15 cellular contexts compared by ENCODE assay signal in the genomic region with DNA sequence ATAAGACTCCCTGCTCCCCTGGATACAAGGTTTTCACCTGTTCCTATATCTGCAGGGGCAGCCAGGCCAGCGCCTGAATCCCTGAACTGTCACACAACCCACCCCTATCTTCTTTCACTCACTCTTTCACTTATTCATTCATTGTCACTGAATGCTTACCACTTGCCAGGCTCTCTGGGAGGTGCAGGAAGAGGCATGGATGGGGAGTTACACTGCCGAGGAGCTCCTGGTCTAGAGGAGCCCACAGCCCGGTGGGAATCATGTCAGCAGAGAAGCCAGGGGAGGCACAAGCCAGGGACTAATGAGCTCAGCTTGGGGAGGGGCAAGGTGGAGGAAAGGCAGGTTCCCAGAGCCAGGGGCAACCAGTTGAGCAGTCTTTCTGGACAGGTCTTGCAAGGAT.
DNase-seq lines count a peak whose midpoint lies in the region; ATAC-seq and TF ChIP-seq lines count a peak whose summit lies in the region.
"Had no signal": no experiment of that assay in that cellular context is flagged by ENCODE, and none has a peak within 500 bp of the region (broad histone marks: within the 10 kb centered on the region; RNA-seq: fewer than 3 reads in every experiment).

No MANE protein-coding gene starts in this region.

- H3K36me3 ChIP-seq in HEK293 (ENCODE audit: control insufficient read depth in 2 of 2, insufficient read depth in 1 of 2, low read length in 2 of 2) = no peaks in the 10 kb centered on the region
- no peaks in the 10 kb centered on the region for H3K36me3 ChIP-seq in hepatocyte (replicated peaks; ENCODE audit: insufficient read depth, low read depth)
- H3K36me3 ChIP-seq in sigmoid colon = no peaks in the 10 kb centered on the region

- peak; percentile 27 for DNase-seq in CD14-positive monocyte (ENCODE audit: low spot score)
- DNase-seq in hepatocyte (ENCODE audit: low spot score) = no peak
- peak; percentile 25 for DNase-seq in sigmoid colon
- DNase-seq in SK-N-DZ (ENCODE audit: low spot score) = no peak
- DNase-seq: CD4-positive, alpha-beta memory T cell; HFFc6; IMR-90; Karpas-422; NCI-H1105; NCI-H1694 treated with DMSO at 0.1 percent for 48 hours; NCI-H2107; NK-92 treated with Interleukin-12 subunit alpha and Interleukin-12 subunit beta, amount 100 ng/mL, for 24 hours had no signal

- H3K4me1 Mint-ChIP-seq in CD14-positive monocyte = no peaks in the 10 kb centered on the region
- H3K4me1 Mint-ChIP-seq: CD4-positive, alpha-beta memory T cell had no signal

- H3K27me3 ChIP-seq in hepatocyte = no peaks in the 10 kb centered on the region
- H3K27me3 ChIP-seq in sigmoid colon = no peaks in the 10 kb centered on the region

- H4K20me1 ChIP-seq in hepatocyte (ENCODE audit: insufficient read depth, poor library complexity, severe bottlenecking) = no peaks in the 10 kb centered on the region

- no peak for ATAC-seq in HG03565 (IDR thresholded peaks at IDR 0.05; ENCODE audit: unreplicated experiment)
- no peak for ATAC-seq in GM21576 (IDR thresholded peaks at IDR 0.05; ENCODE audit: unreplicated experiment)

- H2AFZ ChIP-seq in hepatocyte = no peak overlapping the region

- H3K4me1 ChIP-seq in HEK293 (ENCODE audit: control insufficient read depth, insufficient read depth, low read length) = no peaks in the 10 kb centered on the region
- H3K4me1 ChIP-seq in hepatocyte (ENCODE audit: insufficient read depth) = peaks cover 24% of the 10 kb centered on the region
- H3K4me1 ChIP-seq in sigmoid colon = no peaks in the 10 kb centered on the region

- H3K36me3 Mint-ChIP-seq in CD14-positive monocyte = no peaks in the 10 kb centered on the region
- H3K36me3 Mint-ChIP-seq: CD4-positive, alpha-beta memory T cell had no signal

- H3K27ac Mint-ChIP-seq in CD14-positive monocyte = no peak overlapping the region
- H3K27ac Mint-ChIP-seq: CD4-positive, alpha-beta memory T cell; HFFc6 had no signal

- no peaks in the 10 kb centered on the region for H3K79me2 ChIP-seq in hepatocyte

- intact Hi-C loops in CD14-positive monocyte (cut with micrococcal nuclease) = no loop called here
- intact Hi-C loops in sigmoid colon (cut with DNase I) = no loop called here

- H3K9me3 Mint-ChIP-seq in CD14-positive monocyte = peaks cover 0 to 3% (median 0%) of the 10 kb centered on the region in 7 donors

- CTCF ChIA-PET in HEK293 (lab: Yijun Ruan, JAX) = no interaction called here

- no peak overlapping the region for H3K27ac ChIP-seq in HEK293 (ENCODE audit: extremely low read depth, low read depth, low read length)
- peak overlapping the region; percentile 31 for H3K27ac ChIP-seq in hepatocyte
- no peak overlapping the region for H3K27ac ChIP-seq in sigmoid colon

- H3K9me3 ChIP-seq in HEK293 (ENCODE audit: control insufficient read depth, insufficient read depth, low read depth, low read length) = no peaks in the 10 kb centered on the region
- H3K9me3 ChIP-seq in hepatocyte (ENCODE audit: low read depth) = no peaks in the 10 kb centered on the region
- H3K9me3 ChIP-seq in sigmoid colon = no peaks in the 10 kb centered on the region

- no peak for TF ChIP-seq CTCF in CD14-positive monocyte (IDR thresholded peaks at IDR 0.05)
- TF ChIP-seq CTCF in HEK293 (tag by site-specific recombination; IDR thresholded peaks at IDR 0.05) = no peak
- no peak for TF ChIP-seq CTCF in hepatocyte (IDR thresholded peaks at IDR 0.05; ENCODE audit: poor library complexity)
- TF ChIP-seq CTCF in sigmoid colon (IDR thresholded peaks at IDR 0.05) = no peak

- no peak overlapping the region for H3K4me3 ChIP-seq in HEK293 (ENCODE audit: low read depth, low read length)
- H3K4me3 ChIP-seq in hepatocyte = no peak overlapping the region
- no peak overlapping the region for H3K4me3 ChIP-seq in sigmoid colon

- no peaks in the 10 kb centered on the region for H3K9me2 ChIP-seq in hepatocyte (replicated peaks; ENCODE audit: insufficient read depth)

- H3K4me3 Mint-ChIP-seq in CD14-positive monocyte = no peak overlapping the region
- H3K4me3 Mint-ChIP-seq: CD4-positive, alpha-beta memory T cell; HFFc6 had no signal

- peaks cover 7 to 15% (median 10%) of the 10 kb centered on the region in 3 donors for H3K27me3 Mint-ChIP-seq in CD14-positive monocyte (ENCODE audit: low read depth in 3 of 3)

- no peak for TF ChIP-seq POLR2A in sigmoid colon (IDR thresholded peaks at IDR 0.05)

- no peak overlapping the region for H3K4me2 ChIP-seq in hepatocyte

- WGBS in hepatocyte (ENCODE audit: low lambda C conversion rate, missing lambda C conversion rate) = 74% methylated on average over 3 of the region's 3 CpGs
- WGBS in sigmoid colon, 2 donors = 88 to 89% methylated on average over 3 of the region's 3 CpGs

- no peak for TF ChIP-seq EP300 in sigmoid colon (IDR thresholded peaks at IDR 0.05)

- POLR2A ChIA-PET in HEK293 (lab: Yijun Ruan, JAX) = interaction anchor here (0.7 kb wide), 1 partner anchor 249 kb away, joined by 4 read pairs; no protein-coding TSS in a partner anchor

TF ChIP-seq in HEK293, 187 proteins besides CTCF, POLR2A, EP300 and RAD21:
- TF ChIP-seq PRDM6 (tag by site-specific recombination; IDR thresholded peaks at IDR 0.05) = no peak
- TF ChIP-seq ZNF157 (tag by site-specific recombination; IDR thresholded peaks at IDR 0.05) = no peak
- TF ChIP-seq WT1 (tag by site-specific recombination; IDR thresholded peaks at IDR 0.05) = no peak
- TF ChIP-seq ZNF302 (tag by site-specific recombination; IDR thresholded peaks at IDR 0.05; ENCODE audit: low read depth) = no peak
- peak; percentile 40 for TF ChIP-seq ZIC2 (tag by site-specific recombination; IDR thresholded peaks at IDR 0.05)
- peak; percentile 76 for TF ChIP-seq GLIS1 (tag by site-specific recombination; IDR thresholded peaks at IDR 0.05)
- TF ChIP-seq, protein P1, sequence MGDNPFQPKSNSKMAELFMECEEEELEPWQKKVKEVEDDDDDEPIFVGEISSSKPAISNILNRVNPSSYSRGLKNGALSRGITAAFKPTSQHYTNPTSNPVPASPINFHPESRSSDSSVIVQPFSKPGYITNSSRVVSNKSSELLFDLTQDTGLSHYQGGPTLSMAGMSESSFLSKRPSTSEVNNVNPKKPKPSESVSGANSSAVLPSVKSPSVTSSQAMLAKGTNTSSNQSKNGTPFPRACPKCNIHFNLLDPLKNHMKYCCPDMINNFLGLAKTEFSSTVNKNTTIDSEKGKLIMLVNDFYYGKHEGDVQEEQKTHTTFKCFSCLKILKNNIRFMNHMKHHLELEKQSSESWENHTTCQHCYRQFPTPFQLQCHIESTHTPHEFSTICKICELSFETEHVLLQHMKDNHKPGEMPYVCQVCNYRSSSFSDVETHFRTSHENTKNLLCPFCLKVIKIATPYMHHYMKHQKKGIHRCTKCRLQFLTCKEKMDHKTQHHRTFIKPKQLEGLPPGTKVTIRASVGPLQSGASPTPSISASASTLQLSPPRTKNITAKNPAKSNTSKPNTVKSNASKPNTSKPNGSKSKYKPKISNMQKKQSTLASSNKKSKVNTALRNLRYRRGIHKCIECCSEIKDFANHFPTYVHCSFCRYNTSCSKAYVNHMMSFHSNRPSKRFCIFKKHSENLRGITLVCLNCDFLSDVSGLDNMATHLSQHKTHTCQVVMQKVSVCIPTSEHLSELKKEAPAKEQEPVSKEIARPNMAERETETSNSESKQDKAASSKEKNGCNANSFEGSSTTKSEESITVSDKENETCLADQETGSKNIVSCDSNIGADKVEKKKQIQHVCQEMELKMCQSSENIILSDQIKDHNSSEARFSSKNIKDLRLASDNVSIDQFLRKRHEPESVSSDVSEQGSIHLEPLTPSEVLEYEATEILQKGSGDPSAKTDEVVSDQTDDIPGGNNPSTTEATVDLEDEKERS (tag by site-specific recombination; IDR thresholded peaks at IDR 0.05) = no peak

Comparison
In these comparisons a context has a peak if more than half of its experiments do, and no peak if none do; other contexts are left out.
1. DNase-seq: peak in CD14-positive monocyte (single experiment) and sigmoid colon (single experiment); none in hepatocyte (single experiment) and SK-N-DZ (single experiment).